In genomic region chr7:23121175-23121574, GRCh38 we compare ENCODE assay signal across 2 cellular contexts.
TF ChIP-seq lines count a peak whose summit lies in the region.

No MANE protein-coding gene starts in this region.

TF ChIP-seq in GM23338, 12 proteins besides CTCF, POLR2A, EP300 and RAD21:
- no peak for TF ChIP-seq ZNF462 (CRISPR knock-in tag; IDR thresholded peaks at IDR 0.05)
- no peak for TF ChIP-seq ZNF331 (CRISPR knock-in tag; IDR thresholded peaks at IDR 0.05; ENCODE audit: low read depth)
- TF ChIP-seq EZH2 (IDR thresholded peaks at IDR 0.05; ENCODE audit: low read depth, unreplicated experiment): no peak
- no peak for TF ChIP-seq POLR2AphosphoS5 (IDR thresholded peaks at IDR 0.05; ENCODE audit: low read depth)
- no peak for TF ChIP-seq CREB1 (CRISPR knock-in tag; IDR thresholded peaks at IDR 0.05; ENCODE audit: low read depth)
- no peak for TF ChIP-seq JUNB (IDR thresholded peaks at IDR 0.05; ENCODE audit: unreplicated experiment)
- no peak for TF ChIP-seq NANOG (IDR thresholded peaks at IDR 0.05; ENCODE audit: borderline replicate concordance)
- no peak for TF ChIP-seq ETS1 (IDR thresholded peaks at IDR 0.05)
- TF ChIP-seq REST (IDR thresholded peaks at IDR 0.05; ENCODE audit: unreplicated experiment): no peak
- no peak for TF ChIP-seq ZNF114 (CRISPR knock-in tag; IDR thresholded peaks at IDR 0.05)
- TF ChIP-seq STAT1 (IDR thresholded peaks at IDR 0.05; ENCODE audit: unreplicated experiment): no peak
- TF ChIP-seq EZH2phosphoT487 (IDR thresholded peaks at IDR 0.05; ENCODE audit: unreplicated experiment): no peak

TF ChIP-seq in K562, 482 proteins besides CTCF, POLR2A, EP300 and RAD21 (continued from another document):
- TF ChIP-seq CEBPG (CRISPR knock-in tag; IDR thresholded peaks at IDR 0.05): peak; percentile 41; the same call in 1 of the 2 replicates
- peak in 1 of 2 experiments; percentile 54; a peak in 1 of 4 replicates for TF ChIP-seq CEBPG (tag; conservative IDR thresholded peaks at IDR 0.05 in 1 of 2, IDR thresholded peaks at IDR 0.05 in 1 of 2)
